In the genomic region with DNA sequence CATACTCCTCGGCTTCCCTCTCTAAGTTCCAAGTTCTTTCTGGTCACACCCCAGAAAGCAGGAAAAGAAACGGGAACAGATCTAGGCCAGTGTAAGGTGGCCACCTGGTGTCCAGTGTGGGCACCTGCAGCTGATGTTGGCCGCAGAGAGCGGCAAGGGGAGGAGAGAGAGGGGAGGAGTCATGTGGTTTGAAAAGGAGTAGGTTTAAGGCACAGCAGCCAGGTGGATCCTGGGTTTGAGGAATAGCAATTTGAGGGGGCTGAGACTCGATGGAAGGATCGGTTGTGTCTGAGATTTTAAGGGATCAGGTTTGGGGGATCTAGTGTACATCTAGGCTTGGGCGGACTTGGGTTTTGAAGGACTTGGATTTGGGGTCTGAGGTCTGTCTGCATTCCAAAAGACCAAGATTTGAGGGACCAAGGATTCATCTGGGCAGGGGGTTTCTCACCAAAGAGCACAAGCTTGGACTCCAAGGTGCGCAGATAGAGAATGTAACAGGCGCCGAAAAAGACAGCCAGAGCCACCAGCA, we compare ENCODE assay signal across 8 cellular contexts. TPM values are rescaled to one million over a fixed set of nuclear protein-coding genes. Genes with fewer than 3 reads are reported as not detected.
DNase-seq lines count a peak whose midpoint lies in the region; ATAC-seq and TF ChIP-seq lines count a peak whose summit lies in the region.

No MANE protein-coding gene starts in this region.

- TF ChIP-seq CTCF in MM.1S (IDR thresholded peaks at IDR 0.05; ENCODE audit: low read length), result peak; percentile 97
- peak; percentile 86 for TF ChIP-seq CTCF in cardiac fibroblast (IDR thresholded peaks at IDR 0.05; ENCODE audit: low read depth, low read length)

- H3K27ac ChIP-seq in MM.1S (ENCODE audit: low read length), result peak overlapping the region; percentile 71

- H2AFZ ChIP-seq in MM.1S (ENCODE audit: low read length), result peak overlapping the region; percentile 99

- no peaks in the 10 kb centered on the region for H3K79me2 ChIP-seq in MM.1S (ENCODE audit: low read length)

- peaks cover 12% of the 10 kb centered on the region for H3K4me1 ChIP-seq in MM.1S (ENCODE audit: low read length)

- no peaks in the 10 kb centered on the region for H3K27me3 ChIP-seq in MM.1S (replicated peaks; ENCODE audit: insufficient read depth, low read length)

- no peaks in the 10 kb centered on the region for H3K36me3 ChIP-seq in MM.1S (replicated peaks; ENCODE audit: insufficient read depth, low read length)

- ATAC-seq in sciatic nerve, result peak; percentile 65
- ATAC-seq in HG02571 (IDR thresholded peaks at IDR 0.05; ENCODE audit: unreplicated experiment), result no peak

- peak; percentile 47 for DNase-seq in stimulated activated CD4-positive, alpha-beta T cell treated with anti-CD3 and anti-CD28 coated beads, Interleukin-2, amount 100 ng/mL, for 24 hours
- DNase-seq in stimulated activated CD4-positive, alpha-beta T cell treated with anti-CD3 and anti-CD28 coated beads, Interleukin-2, amount 100 ng/mL, for 48 hours, result no peak
- DNase-seq in MM.1S (peak; percentile 83), SK-MEL-5 (ENCODE audit: low read depth, low spot score) (peak; percentile 83), cardiac fibroblast (ENCODE audit: low read depth in 2 of 2) (peak; percentile 83 to 87), iPS-NIHi11 (ENCODE audit: low spot score) (peak; percentile 91), sciatic nerve (ENCODE audit: low spot score) (no peak)

- no peaks in the 10 kb centered on the region for H3K9me3 ChIP-seq in MM.1S (replicated peaks; ENCODE audit: insufficient read depth, low read length)

- in situ Hi-C loops in SK-MEL-5 (cut with HindIII; ENCODE audit: low pct_unique_long_range_greater_than_20kb, low sequenced_read_pairs), result no loop called here

- H3K9me2 ChIP-seq in MM.1S (replicated peaks; ENCODE audit: insufficient read depth, low read length), result no peaks in the 10 kb centered on the region

- H3K4me2 ChIP-seq in MM.1S (ENCODE audit: low read depth, low read length), result peak overlapping the region; percentile 96

- H3F3A ChIP-seq in MM.1S (ENCODE audit: insufficient read depth, low read length), result peaks cover 12% of the 10 kb centered on the region; the same call in 1 of the 2 replicates

- intact Hi-C loops in sciatic nerve (cut with DNase I), result no loop called here

- H3K4me3 ChIP-seq in MM.1S (ENCODE audit: low read length) (peak overlapping the region; percentile 96), cardiac fibroblast (replicated peaks in 1 of 2; ENCODE audit: low read depth in 2 of 2, low read length in 2 of 2) (peak overlapping the region; percentile 88 to 96)

- peak overlapping the region; percentile 87 for H3K9ac ChIP-seq in MM.1S (ENCODE audit: low read length)

- no peaks in the 10 kb centered on the region for H4K20me1 ChIP-seq in MM.1S (ENCODE audit: insufficient read depth, low read length)

RNA-seq across cellular contexts. Expression of a gene that starts 1.2 kb away (rescaled TPM):
- 137 and 154 TPM in 2 replicates for total RNA-seq in SK-MEL-5 (2014; rRNA removed; shearing (Covaris generic))
- polyA plus RNA-seq in SK-MEL-5 (2015; cell fraction: cytosol; rRNA removed), result 229 and 264 TPM in 2 replicates
- polyA plus RNA-seq in SK-MEL-5 (2015; cell fraction: nucleus; rRNA removed), result 58.0 and 62.1 TPM in 2 replicates
- total RNA-seq in sciatic nerve, result 133 TPM

RNA-seq across cellular contexts. Expression of a gene that starts 29.7 kb away (rescaled TPM):
- not detected in 2 replicates for total RNA-seq in SK-MEL-5 (2014; rRNA removed; shearing (Covaris generic))
- not detected in 2 replicates for polyA plus RNA-seq in SK-MEL-5 (2015; cell fraction: cytosol; rRNA removed)
- polyA plus RNA-seq in SK-MEL-5 (2015; cell fraction: nucleus; rRNA removed), result not detected in 2 replicates
- total RNA-seq in sciatic nerve, result 0.27 TPM

RNA-seq across cellular contexts. Expression of a gene that starts 36.1 kb away (rescaled TPM):
- total RNA-seq in SK-MEL-5 (2014; rRNA removed; shearing (Covaris generic)), result 1.2 and 2.7 TPM in 2 replicates
- polyA plus RNA-seq in SK-MEL-5 (2015; cell fraction: cytosol; rRNA removed), result 4.9 and 6.4 TPM in 2 replicates
- 1.3 and 1.5 TPM in 2 replicates for polyA plus RNA-seq in SK-MEL-5 (2015; cell fraction: nucleus; rRNA removed)
- total RNA-seq in sciatic nerve, result 0.18 TPM

Comparison
In these comparisons a context has a peak if more than half of its experiments do, and no peak if none do; other contexts are left out.
1. DNase-seq: peak in stimulated activated CD4-positive, alpha-beta T cell treated with anti-CD3 and anti-CD28 coated beads, Interleukin-2, amount 100 ng/mL, for 24 hours (2 of 2), MM.1S (single experiment), SK-MEL-5 (single experiment), cardiac fibroblast (2 of 2) and iPS-NIHi11 (single experiment); none in stimulated activated CD4-positive, alpha-beta T cell treated with anti-CD3 and anti-CD28 coated beads, Interleukin-2, amount 100 ng/mL, for 48 hours (0 of 2) and sciatic nerve (single experiment).